ENCODE assay signal across 1 cellular context in genomic region chr14:73784988-73785313, GRCh38.
TF ChIP-seq lines count a peak whose summit lies in the region.

No MANE protein-coding gene starts in this region.

TF ChIP-seq in GM12878, 131 proteins besides CTCF, POLR2A, EP300 and RAD21 (continued from another document):
- TF ChIP-seq PBX3 (IDR thresholded peaks at IDR 0.05; ENCODE audit: insufficient replicate concordance, low read depth, low read length) (no peak), CEBPZ (IDR thresholded peaks at IDR 0.05; ENCODE audit: low read depth, low read length) (no peak), LARP7 (IDR thresholded peaks at IDR 0.05) (no peak), PML (IDR thresholded peaks at IDR 0.05; ENCODE audit: low read length) (no peak), PKNOX1 (IDR thresholded peaks at IDR 0.05) (no peak), SMAD1 (IDR thresholded peaks at IDR 0.05; ENCODE audit: low read depth, partially characterized antibody) (no peak), ZNF207 (IDR thresholded peaks at IDR 0.05; ENCODE audit: borderline replicate concordance) (no peak), MYB (IDR thresholded peaks at IDR 0.05; ENCODE audit: borderline replicate concordance, low read depth, low read length) (no peak), BCL3 (IDR thresholded peaks at IDR 0.05; ENCODE audit: borderline replicate concordance, insufficient read depth, low read depth, low read length, poor library complexity, severe bottlenecking) (no peak)
